35 cellular contexts compared by ENCODE assay signal in genomic region chr14:28565345-28565744, GRCh38.
"Had no signal": no experiment of that assay in that cellular context is flagged by ENCODE, and none has a peak within 500 bp of the region (broad histone marks: within the 10 kb centered on the region; RNA-seq: fewer than 3 reads in every experiment).

No MANE protein-coding gene starts in this region.

- H3K27ac ChIP-seq: Peyer's patch, SJCRH30, SK-N-MC had no signal

- H3K4me1 ChIP-seq: Peyer's patch had no signal

- DNase-seq: Kasumi-1; KG1; MG63; NCI-H1048; NCI-H1092 treated with DMSO at 0.1 percent for 48 hours; NCI-H1105 treated with DMSO at 0.1 percent for 48 hours; NCI-H1417; NCI-H1436; NCI-H146; NCI-H1694; NCI-H187; NCI-H1930; NCI-H2029 treated with DMSO at 0.1 percent for 48 hours; NCI-H2081 treated with DMSO at 0.1 percent for 48 hours; NCI-H2107; NCI-H2171; NCI-H226; NCI-H446 treated with DMSO at 0.1 percent for 48 hours; NCI-H510A; NCI-H524; NCI-H526; NCI-H69; NCI-H748 treated with DMSO at 0.1 percent for 48 hours; NCI-H82; NK-92 treated with Interleukin-12 subunit alpha and Interleukin-12 subunit beta, amount 100 ng/mL, for 24 hours; OCI-M1; PC-3; Peyer's patch; RPMI8226; SHP77; SIG-M5; SJCRH30 had no signal

- H3K9me3 ChIP-seq: MG63, Peyer's patch, SJCRH30 had no signal

- ATAC-seq: PC-3, Right ventricle myocardium inferior, SK-N-SH treated with all-trans-retinoic acid at 6 μM for 48 hours had no signal

- H3K27me3 ChIP-seq: MG63, Peyer's patch, SJCRH30 had no signal

- H3K36me3 ChIP-seq: MG63, Peyer's patch, SJCRH30 had no signal

- H3K4me3 ChIP-seq: MG63, Peyer's patch, SJCRH30, SK-N-MC had no signal
